8 cellular contexts compared by ENCODE assay signal in genomic region chr12:98998697-98999299, GRCh38.
A peak's percentile ranks its signal among the peaks of the same experiment; 100 is the strongest.
DNase-seq lines count a peak whose midpoint lies in the region; ATAC-seq and TF ChIP-seq lines count a peak whose summit lies in the region.

No MANE protein-coding gene starts in this region.

- H3K27me3 Mint-ChIP-seq in activated naive CD8-positive, alpha-beta T cell treated with anti-CD3 and anti-CD28 coated beads for 36 hours, result peaks cover 10% of the 10 kb centered on the region

- no peaks in the 10 kb centered on the region for H3K9me3 Mint-ChIP-seq in activated naive CD8-positive, alpha-beta T cell treated with anti-CD3 and anti-CD28 coated beads for 36 hours

- no peak overlapping the region for H3K4me3 Mint-ChIP-seq in activated naive CD8-positive, alpha-beta T cell treated with anti-CD3 and anti-CD28 coated beads for 36 hours

- peak; percentile 68 for TF ChIP-seq CTCF in choroid plexus epithelial cell (conservative IDR thresholded peaks at IDR 0.05; ENCODE audit: low read depth, low read length)

- H3K36me3 Mint-ChIP-seq in activated naive CD8-positive, alpha-beta T cell treated with anti-CD3 and anti-CD28 coated beads for 36 hours, result no peaks in the 10 kb centered on the region

- peak; percentile 80 for DNase-seq in DMS53 treated with DMSO at 0.1 percent for 48 hours (lab: John Stamatoyannopoulos, UW; ENCODE audit: unreplicated experiment)
- peak; percentile 9 for DNase-seq in NCI-H526 treated with DMSO at 0.1 percent for 48 hours (lab: John Stamatoyannopoulos, UW)
- DNase-seq in choroid plexus epithelial cell (ENCODE audit: low read depth), result peak; percentile 68
- peak; percentile 57 to 65 for DNase-seq in lung microvascular endothelial cell (ENCODE audit: low read depth in 2 of 2)
- no peak for DNase-seq in activated naive CD8-positive, alpha-beta T cell treated with anti-CD3 and anti-CD28 coated beads for 36 hours
- DNase-seq in activated CD4-positive, alpha-beta T cell treated with anti-CD3 and anti-CD28 coated beads, Interleukin-2, amount 50 U/mL, for 48 hours, result no peak

- ATAC-seq in GM19438 (IDR thresholded peaks at IDR 0.05; ENCODE audit: low read depth, unreplicated experiment) (peak; percentile 92), HG03378 (IDR thresholded peaks at IDR 0.05; ENCODE audit: unreplicated experiment) (peak; percentile 90)

- no peak overlapping the region for H3K27ac Mint-ChIP-seq in activated naive CD8-positive, alpha-beta T cell treated with anti-CD3 and anti-CD28 coated beads for 36 hours

- H3K4me3 ChIP-seq in choroid plexus epithelial cell (ENCODE audit: low read depth, low read length), result no peak overlapping the region

- no peaks in the 10 kb centered on the region for H3K4me1 Mint-ChIP-seq in activated naive CD8-positive, alpha-beta T cell treated with anti-CD3 and anti-CD28 coated beads for 36 hours

Comparison
In these comparisons a context has a peak if more than half of its experiments do, and no peak if none do; other contexts are left out.
1. DNase-seq: peak in DMS53 treated with DMSO at 0.1 percent for 48 hours (single experiment), NCI-H526 treated with DMSO at 0.1 percent for 48 hours (single experiment), choroid plexus epithelial cell (single experiment) and lung microvascular endothelial cell (2 of 2); none in activated naive CD8-positive, alpha-beta T cell treated with anti-CD3 and anti-CD28 coated beads for 36 hours (single experiment) and activated CD4-positive, alpha-beta T cell treated with anti-CD3 and anti-CD28 coated beads, Interleukin-2, amount 50 U/mL, for 48 hours (0 of 2).